In the genomic region with DNA sequence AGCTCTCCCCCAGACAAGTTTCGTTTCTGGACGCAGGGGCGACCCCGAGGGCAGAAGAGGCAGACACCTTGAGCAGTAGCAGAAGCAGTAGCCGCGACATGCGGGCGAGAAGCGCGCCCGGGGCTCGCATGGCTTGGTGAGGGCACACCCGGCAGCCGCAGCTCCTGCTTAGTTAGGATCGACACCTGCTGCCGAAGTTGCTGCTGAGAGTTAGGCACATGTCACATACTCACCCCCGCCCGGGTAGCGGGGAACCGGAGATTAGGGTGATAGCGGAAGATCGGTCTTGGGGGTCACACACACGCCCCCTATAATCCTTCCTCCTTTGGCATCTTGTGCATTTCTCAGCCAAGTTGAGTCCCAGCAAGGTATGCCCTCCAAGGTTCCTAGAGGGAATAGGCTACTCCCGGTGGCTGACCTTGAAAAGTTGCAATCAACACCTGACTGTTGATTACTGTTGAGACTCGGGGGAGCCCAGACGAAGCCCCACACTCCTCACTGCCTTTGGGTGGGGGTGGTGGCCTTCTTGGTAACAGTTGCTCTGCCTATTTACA, we compare ENCODE assay signal across 9 cellular contexts. TPM values are rescaled to one million over a fixed set of nuclear protein-coding genes. Genes with fewer than 3 reads are reported as not detected.
A peak's percentile ranks its signal among the peaks of the same experiment; 100 is the strongest.
DNase-seq lines count a peak whose midpoint lies in the region; ATAC-seq, FAIRE-seq and TF ChIP-seq lines count a peak whose summit lies in the region.
"Had no signal": no experiment of that assay in that cellular context is flagged by ENCODE, and none has a peak within 500 bp of the region (broad histone marks: within the 10 kb centered on the region; RNA-seq: fewer than 3 reads in every experiment).

No MANE protein-coding gene starts in this region.

- TF ChIP-seq RAD21 in A549 (conservative IDR thresholded peaks at IDR 0.05 in 1 of 2, IDR thresholded peaks at IDR 0.05 in 1 of 2), result no peak

- CTCF ChIA-PET in A549 (lab: Yijun Ruan, JAX), result interaction anchor here (0.6 to 1.8 kb wide), 6 partner anchors 7 to 610 kb away, joined by 3 to 8 read pairs (median 4); no protein-coding TSS in a partner anchor
- CTCF ChIA-PET in activated CD8-positive, alpha-beta memory T cell treated with anti-CD3 and anti-CD28 coated beads, Interleukin-2, amount 10 ng/mL, durations not matched to agents 7 days and 5 days (lab: Charles Lee), result interaction anchor here (1.2 kb wide), 1 partner anchor 20 kb away, joined by 3 read pairs; no protein-coding TSS in a partner anchor

- H3K9me3 Mint-ChIP-seq in activated CD8-positive, alpha-beta memory T cell treated with anti-CD3 and anti-CD28 coated beads, Interleukin-2, amount 10 ng/mL, durations not matched to agents 7 days and 5 days (ENCODE audit: low read depth), result no peaks in the 10 kb centered on the region
- peaks cover 5% of the 10 kb centered on the region for H3K9me3 Mint-ChIP-seq in osteocyte (ENCODE audit: unreplicated experiment)

- H3K27ac ChIP-seq in A549, result peak overlapping the region in 1 of 2 experiments; percentile 72; a peak in 2 of 6 replicates
- H3K27ac ChIP-seq in foreskin keratinocyte, result no peak overlapping the region

- H3K27me3 ChIP-seq in foreskin keratinocyte, result peaks cover 15% of the 10 kb centered on the region

- ATAC-seq in A549 (peak; percentile 32 to 56; a peak in 4 of 6 replicates), GM18907 (IDR thresholded peaks at IDR 0.05; ENCODE audit: unreplicated experiment) (peak; percentile 42), HG03432 (IDR thresholded peaks at IDR 0.05; ENCODE audit: unreplicated experiment) (peak; percentile 51), foreskin keratinocyte (peak; percentile 26)
- peak; percentile 41 for ATAC-seq in activated CD8-positive, alpha-beta memory T cell treated with anti-CD3 and anti-CD28 coated beads, Interleukin-2, amount 10 ng/mL, durations not matched to agents 7 days and 5 days

- TF ChIP-seq EP300 in A549 (IDR thresholded peaks at IDR 0.05), result no peak

- 0 out of 3 replicates have a peak, but pooled peaks cover 3% of the 10 kb centered on the region for H3K4me1 ChIP-seq in A549
- no peaks in the 10 kb centered on the region for H3K4me1 ChIP-seq in foreskin keratinocyte

- TF ChIP-seq CTCF in A549 (IDR thresholded peaks at IDR 0.05), result no peak
- no peak for TF ChIP-seq CTCF in foreskin keratinocyte (conservative IDR thresholded peaks at IDR 0.05)
- no peak for TF ChIP-seq CTCF in osteocyte (IDR thresholded peaks at IDR 0.05)

- H3K27me3 Mint-ChIP-seq in activated CD8-positive, alpha-beta memory T cell treated with anti-CD3 and anti-CD28 coated beads, Interleukin-2, amount 10 ng/mL, durations not matched to agents 7 days and 5 days, result peaks cover 56% of the 10 kb centered on the region
- no peaks in the 10 kb centered on the region for H3K27me3 Mint-ChIP-seq in osteocyte (ENCODE audit: unreplicated experiment)

- no peaks in the 10 kb centered on the region for H3K36me3 Mint-ChIP-seq in activated CD8-positive, alpha-beta memory T cell treated with anti-CD3 and anti-CD28 coated beads, Interleukin-2, amount 10 ng/mL, durations not matched to agents 7 days and 5 days
- H3K36me3 Mint-ChIP-seq in osteocyte (ENCODE audit: unreplicated experiment), result peaks cover 19% of the 10 kb centered on the region

- DNase-seq in A549 (ENCODE audit: low read depth in 1 of 2, low spot score in 1 of 2), result peak in 1 of 2 experiments; percentile 36
- DNase-seq in activated CD8-positive, alpha-beta memory T cell treated with anti-CD3 and anti-CD28 coated beads, Interleukin-2, amount 10 ng/mL, durations not matched to agents 7 days and 5 days, result peak; percentile 41
- peak in 1 of 2 donors; percentile 34 for DNase-seq in foreskin keratinocyte
- DNase-seq in osteocyte (ENCODE audit: extremely low spot score, unreplicated experiment), result peak; percentile 85
- no peak for DNase-seq in cortex of kidney (lab: John Stamatoyannopoulos, UW)
- no peak for DNase-seq in CD1c-positive myeloid dendritic cell (ENCODE audit: extremely low spot score)

- peak overlapping the region; percentile 97 for H3K4me2 ChIP-seq in A549

- H3K9me3 ChIP-seq in A549, result no peaks in the 10 kb centered on the region

- peak overlapping the region; percentile 64 for H3K4me3 Mint-ChIP-seq in activated CD8-positive, alpha-beta memory T cell treated with anti-CD3 and anti-CD28 coated beads, Interleukin-2, amount 10 ng/mL, durations not matched to agents 7 days and 5 days
- H3K4me3 Mint-ChIP-seq in osteocyte (ENCODE audit: unreplicated experiment), result peak overlapping the region; percentile 94

- H3K27ac Mint-ChIP-seq in activated CD8-positive, alpha-beta memory T cell treated with anti-CD3 and anti-CD28 coated beads, Interleukin-2, amount 10 ng/mL, durations not matched to agents 7 days and 5 days, result no peak overlapping the region
- H3K27ac Mint-ChIP-seq in osteocyte (ENCODE audit: unreplicated experiment), result peak overlapping the region; percentile 81

- POLR2A ChIA-PET in A549 (lab: Yijun Ruan, JAX), result no interaction called here

- WGBS in A549 (ENCODE audit: missing lambda C conversion rate), result 2% methylated on average over 14 of the region's 26 CpGs

- peaks cover 12% of the 10 kb centered on the region for H3K4me1 Mint-ChIP-seq in activated CD8-positive, alpha-beta memory T cell treated with anti-CD3 and anti-CD28 coated beads, Interleukin-2, amount 10 ng/mL, durations not matched to agents 7 days and 5 days
- peaks cover 30% of the 10 kb centered on the region for H3K4me1 Mint-ChIP-seq in osteocyte (ENCODE audit: unreplicated experiment)

- FAIRE-seq in A549 (lab: Jason Lieb, UNC), result no peak
- FAIRE-seq: colon had no signal

- peak overlapping the region; percentile 62 for H3K4me3 ChIP-seq in A549

- TF ChIP-seq POLR2A in A549 (IDR thresholded peaks at IDR 0.05; ENCODE audit: low read length), result no peak

TF ChIP-seq in A549, 52 proteins besides CTCF, POLR2A, EP300 and RAD21:
- TF ChIP-seq, protein P1, sequence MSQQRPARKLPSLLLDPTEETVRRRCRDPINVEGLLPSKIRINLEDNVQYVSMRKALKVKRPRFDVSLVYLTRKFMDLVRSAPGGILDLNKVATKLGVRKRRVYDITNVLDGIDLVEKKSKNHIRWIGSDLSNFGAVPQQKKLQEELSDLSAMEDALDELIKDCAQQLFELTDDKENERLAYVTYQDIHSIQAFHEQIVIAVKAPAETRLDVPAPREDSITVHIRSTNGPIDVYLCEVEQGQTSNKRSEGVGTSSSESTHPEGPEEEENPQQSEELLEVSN (IDR thresholded peaks at IDR 0.05; ENCODE audit: borderline replicate concordance, low read depth), result no peak
- no peak for TF ChIP-seq ZNF302 (CRISPR knock-in tag; IDR thresholded peaks at IDR 0.05)
- TF ChIP-seq HOXB5 (CRISPR knock-in tag; IDR thresholded peaks at IDR 0.05), result no peak
- no peak for TF ChIP-seq FOSL2 (IDR thresholded peaks at IDR 0.05)
- TF ChIP-seq FOSL2 (CRISPR knock-in tag; IDR thresholded peaks at IDR 0.05), result no peak
- TF ChIP-seq ESRRA (IDR thresholded peaks at IDR 0.05; ENCODE audit: borderline replicate concordance, low read length), result no peak
- TF ChIP-seq, protein P2, sequence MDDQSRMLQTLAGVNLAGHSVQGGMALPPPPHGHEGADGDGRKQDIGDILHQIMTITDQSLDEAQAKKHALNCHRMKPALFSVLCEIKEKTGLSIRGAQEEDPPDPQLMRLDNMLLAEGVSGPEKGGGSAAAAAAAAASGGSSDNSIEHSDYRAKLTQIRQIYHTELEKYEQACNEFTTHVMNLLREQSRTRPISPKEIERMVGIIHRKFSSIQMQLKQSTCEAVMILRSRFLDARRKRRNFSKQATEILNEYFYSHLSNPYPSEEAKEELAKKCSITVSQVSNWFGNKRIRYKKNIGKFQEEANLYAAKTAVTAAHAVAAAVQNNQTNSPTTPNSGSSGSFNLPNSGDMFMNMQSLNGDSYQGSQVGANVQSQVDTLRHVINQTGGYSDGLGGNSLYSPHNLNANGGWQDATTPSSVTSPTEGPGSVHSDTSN (IDR thresholded peaks at IDR 0.05), result no peak
- TF ChIP-seq RCOR1 (IDR thresholded peaks at IDR 0.05; ENCODE audit: low read depth, low read length), result no peak
- no peak for TF ChIP-seq KDM1A (IDR thresholded peaks at IDR 0.05; ENCODE audit: low read depth)
- no peak for TF ChIP-seq RARB (CRISPR knock-in tag; IDR thresholded peaks at IDR 0.05)
- no peak for TF ChIP-seq MAX (IDR thresholded peaks at IDR 0.05)
- TF ChIP-seq POLR2AphosphoS2 (conservative IDR thresholded peaks at IDR 0.05; ENCODE audit: low read length), result no peak
- no peak for TF ChIP-seq MYC (IDR thresholded peaks at IDR 0.05; ENCODE audit: borderline replicate concordance, low read length)
- no peak for TF ChIP-seq CBX8 (IDR thresholded peaks at IDR 0.05)
- no peak for TF ChIP-seq CBX2 (IDR thresholded peaks at IDR 0.05; ENCODE audit: borderline replicate concordance, low read depth)

RNA-seq across cellular contexts. Expression of gene GPR37, which starts 0.7 kb away (rescaled TPM):
- 0.35 and 1.3 TPM in 2 replicates for polyA plus RNA-seq in A549 (2011; rRNA removed)
- polyA plus RNA-seq in A549 (2012; cell fraction: cytosol; rRNA removed), result 0.17 and 0.30 TPM in 2 replicates
- polyA plus RNA-seq in A549 (2012; cell fraction: nucleus; rRNA removed), result 0.23 and 0.55 TPM in 2 replicates
- 0.47 to 0.61 TPM (median 0.57 TPM) in 3 replicates for polyA plus RNA-seq in A549 (2017; fragmentation: RNase III; extraction: RNeasy Plus Mini Kit Qiagen cat#74134 plus additional on column Dnase treatment)
- 1.3 and 1.4 TPM in 2 replicates for polyA minus RNA-seq in A549 (2011; rRNA and poly(A)+ RNA removed)
- total RNA-seq in activated CD8-positive, alpha-beta memory T cell treated with anti-CD3 and anti-CD28 coated beads, Interleukin-2, amount 10 ng/mL, durations not matched to agents 7 days and 5 days, result not detected
- total RNA-seq in foreskin keratinocyte, result 1.4 and 1.6 TPM in 2 replicates
- 0.38 and 0.74 TPM in 2 replicates for polyA plus RNA-seq in foreskin keratinocyte
- total RNA-seq in osteocyte, result 43.7 and 45.2 TPM in 2 replicates

Comparison
In these comparisons a context has a peak if more than half of its experiments do, and no peak if none do; other contexts are left out.
1. DNase-seq: peak in activated CD8-positive, alpha-beta memory T cell treated with anti-CD3 and anti-CD28 coated beads, Interleukin-2, amount 10 ng/mL, durations not matched to agents 7 days and 5 days (single experiment) and osteocyte (single experiment); none in cortex of kidney (single experiment) and CD1c-positive myeloid dendritic cell (single experiment).
2. RNA of gene GPR37, which starts 0.7 kb away (total RNA-seq): 43.7 to 45.2 TPM in osteocyte; 1.4 to 1.6 TPM in foreskin keratinocyte and not detected in activated CD8-positive, alpha-beta memory T cell treated with anti-CD3 and anti-CD28 coated beads, Interleukin-2, amount 10 ng/mL, durations not matched to agents 7 days and 5 days; every median in the first group is over 10 times any median in the second.
3. Peak in every context shown above with its lines, with median percentiles within 50 percentile points of each other: ATAC-seq.